8 cellular contexts compared by ENCODE assay signal in genomic region chr10:80408198-80409085, GRCh38. TPM values are rescaled to one million over a fixed set of nuclear protein-coding genes. Genes with fewer than 3 reads are reported as not detected.
DNase-seq lines count a peak whose midpoint lies in the region; ATAC-seq lines count a peak whose summit lies in the region.

PRXL2A (plus strand) TSS chr10:80408551; CDS start chr10:80420468, 11,917 bp downstream.

- CTCF ChIA-PET in activated CD8-positive, alpha-beta T cell treated with anti-CD3 and anti-CD28 coated beads, Interleukin-2, amount 10 ng/mL, durations not matched to agents 7 days and 5 days (lab: Charles Lee): interaction anchor here (0.8 to 3.9 kb wide), 8 partner anchors 13 to 128 kb away, joined by 3 to 32 read pairs (median 7); no protein-coding TSS in a partner anchor

- H3K27ac Mint-ChIP-seq in activated CD8-positive, alpha-beta T cell treated with anti-CD3 and anti-CD28 coated beads, Interleukin-2, amount 10 ng/mL, durations not matched to agents 7 days and 5 days: peak within 1 kb of the TSS; percentile 65

- peaks cover 2% of the 10 kb centered on the region for H3K36me3 Mint-ChIP-seq in activated CD8-positive, alpha-beta T cell treated with anti-CD3 and anti-CD28 coated beads, Interleukin-2, amount 10 ng/mL, durations not matched to agents 7 days and 5 days (ENCODE audit: low read depth)

- peak; percentile 81 for ATAC-seq in GM18519 (IDR thresholded peaks at IDR 0.05; ENCODE audit: low FRiP score, unreplicated experiment)
- peak; percentile 94 for ATAC-seq in HG03039 (IDR thresholded peaks at IDR 0.05; ENCODE audit: unreplicated experiment)
- ATAC-seq in activated CD8-positive, alpha-beta T cell treated with anti-CD3 and anti-CD28 coated beads, Interleukin-2, amount 10 ng/mL, durations not matched to agents 7 days and 5 days: peak; percentile 97

- DNase-seq in A172 (ENCODE audit: low spot score) (peak; percentile 27), NCI-H345 (lab: John Stamatoyannopoulos, UW) (peak; percentile 83), ecto neural progenitor cell (ENCODE audit: low spot score) (peak; percentile 96), lung microvascular endothelial cell (ENCODE audit: low read depth in 2 of 2) (peak; percentile 80 to 87)
- DNase-seq in activated CD8-positive, alpha-beta T cell treated with anti-CD3 and anti-CD28 coated beads, Interleukin-2, amount 10 ng/mL, durations not matched to agents 7 days and 5 days: peak; percentile 88
- DNase-seq in stimulated activated CD4-positive, alpha-beta T cell treated with anti-CD3 and anti-CD28 coated beads, TNF-alpha, amount 100 ng/mL, for 48 hours (ENCODE audit: low read depth in 3 of 3): peak; percentile 62 to 81 (median 68)

- peak within 1 kb of the TSS; percentile 72 for H3K4me3 Mint-ChIP-seq in activated CD8-positive, alpha-beta T cell treated with anti-CD3 and anti-CD28 coated beads, Interleukin-2, amount 10 ng/mL, durations not matched to agents 7 days and 5 days

- POLR2A ChIA-PET in activated CD8-positive, alpha-beta T cell treated with anti-CD3 and anti-CD28 coated beads, Interleukin-2, amount 10 ng/mL, durations not matched to agents 7 days and 5 days (lab: Charles Lee): interaction anchor here (0.6 to 0.7 kb wide), 2 partner anchors 14 to 578 kb away, joined by 3 to 4 read pairs; no protein-coding TSS in a partner anchor

- H3K27me3 Mint-ChIP-seq in activated CD8-positive, alpha-beta T cell treated with anti-CD3 and anti-CD28 coated beads, Interleukin-2, amount 10 ng/mL, durations not matched to agents 7 days and 5 days (ENCODE audit: low read depth): peaks cover 10% of the 10 kb centered on the region

- H3K9me3 Mint-ChIP-seq in activated CD8-positive, alpha-beta T cell treated with anti-CD3 and anti-CD28 coated beads, Interleukin-2, amount 10 ng/mL, durations not matched to agents 7 days and 5 days (ENCODE audit: insufficient read depth): no peaks in the 10 kb centered on the region

- peaks cover 26% of the 10 kb centered on the region for H3K4me1 Mint-ChIP-seq in activated CD8-positive, alpha-beta T cell treated with anti-CD3 and anti-CD28 coated beads, Interleukin-2, amount 10 ng/mL, durations not matched to agents 7 days and 5 days (ENCODE audit: low read depth)

RNA-seq across cellular contexts. Expression of gene PRXL2A, which starts in this region (rescaled TPM):
- total RNA-seq in A172 (2014; rRNA removed; shearing (Covaris generic)): 28.0 and 31.4 TPM in 2 replicates
- 10 to 100 TPM; 14.9 to 15.3 TPM for total RNA-seq in activated CD8-positive, alpha-beta T cell treated with anti-CD3 and anti-CD28 coated beads, Interleukin-2, amount 10 ng/mL, durations not matched to agents 7 days and 5 days
- total RNA-seq in lung microvascular endothelial cell: 92.8 and 195 TPM in 2 replicates

Comparison
In these comparisons a context has a peak if more than half of its experiments do, and no peak if none do; other contexts are left out.
1. Peak in every context shown above with its lines: DNase-seq and ATAC-seq.
2. DNase-seq: peak in every context shown above with its lines; median percentile 96 in ecto neural progenitor cell; 88 in activated CD8-positive, alpha-beta T cell treated with anti-CD3 and anti-CD28 coated beads, Interleukin-2, amount 10 ng/mL, durations not matched to agents 7 days and 5 days; 84 in lung microvascular endothelial cell; 83 in NCI-H345; 68 in stimulated activated CD4-positive, alpha-beta T cell treated with anti-CD3 and anti-CD28 coated beads, TNF-alpha, amount 100 ng/mL, for 48 hours; 27 in A172.